8 cellular contexts compared by ENCODE assay signal in genomic region chr18:26405190-26405781, GRCh38.
DNase-seq lines count a peak whose midpoint lies in the region; ATAC-seq, FAIRE-seq and TF ChIP-seq lines count a peak whose summit lies in the region.

No MANE protein-coding gene starts in this region.

- no peaks in the 10 kb centered on the region for H3K9me3 ChIP-seq in endothelial cell of umbilical vein (replicated peaks; ENCODE audit: control insufficient read depth, insufficient read depth, low read length)
- no peaks in the 10 kb centered on the region for H3K9me3 ChIP-seq in pancreas

- H3K4me1 Mint-ChIP-seq in activated CD4-positive, alpha-beta T cell treated with anti-CD3 and anti-CD28 coated beads, Interleukin-2, amount 10 ng/mL, durations not matched to agents 7 days and 5 days = no peaks in the 10 kb centered on the region

- H3K27me3 ChIP-seq in endothelial cell of umbilical vein (ENCODE audit: control insufficient read depth in 2 of 2, insufficient read depth in 2 of 2, low read length in 2 of 2) (no peaks in the 10 kb centered on the region), pancreas (no peaks in the 10 kb centered on the region)

- intact Hi-C loops in endothelial cell of umbilical vein (cut with micrococcal nuclease) (loop anchor here (1.0 kb wide), 1 partner anchor 244 kb away; no protein-coding TSS in a partner anchor), pancreas (cut with DNase I) (no loop called here)

- POLR2A ChIA-PET in endothelial cell of umbilical vein (lab: Charles Lee) = interaction anchor here (0.5 kb wide), 1 partner anchor 145 kb away, joined by 3 read pairs; no protein-coding TSS in a partner anchor
- POLR2A ChIA-PET in activated CD4-positive, alpha-beta T cell treated with anti-CD3 and anti-CD28 coated beads, Interleukin-2, amount 10 ng/mL, durations not matched to agents 7 days and 5 days (lab: Charles Lee) = no interaction called here

- in situ Hi-C loops in Caki2 (cut with HindIII; ENCODE audit: low pct_unique_long_range_greater_than_20kb, low sequenced_read_pairs) = no loop called here

- H3K9ac ChIP-seq in endothelial cell of umbilical vein (replicated peaks; ENCODE audit: extremely low read depth, insufficient read depth, low read length) = no peak overlapping the region

- no peak overlapping the region for H3K4me2 ChIP-seq in endothelial cell of umbilical vein (ENCODE audit: insufficient read depth, low read length)

- no peak overlapping the region for H3K4me3 Mint-ChIP-seq in activated CD4-positive, alpha-beta T cell treated with anti-CD3 and anti-CD28 coated beads, Interleukin-2, amount 10 ng/mL, durations not matched to agents 7 days and 5 days

- no peaks in the 10 kb centered on the region for H4K20me1 ChIP-seq in endothelial cell of umbilical vein (replicated peaks; ENCODE audit: control insufficient read depth, extremely low read depth, insufficient read depth, low read length)

- FAIRE-seq in endothelial cell of umbilical vein (lab: Jason Lieb, UNC) = peak; percentile 15
- no peak for FAIRE-seq in pancreas (lab: Jason Lieb, UNC)

- no peaks in the 10 kb centered on the region for H3K36me3 Mint-ChIP-seq in activated CD4-positive, alpha-beta T cell treated with anti-CD3 and anti-CD28 coated beads, Interleukin-2, amount 10 ng/mL, durations not matched to agents 7 days and 5 days (ENCODE audit: low read depth)

- no peak overlapping the region for H3K27ac Mint-ChIP-seq in activated CD4-positive, alpha-beta T cell treated with anti-CD3 and anti-CD28 coated beads, Interleukin-2, amount 10 ng/mL, durations not matched to agents 7 days and 5 days

- 42 to 48% methylated on average over 5 of the region's 5 CpGs for WGBS in pancreas, 2 donors

- H3K79me2 ChIP-seq in endothelial cell of umbilical vein (ENCODE audit: control insufficient read depth, insufficient read depth, low read length) = no peaks in the 10 kb centered on the region

- no peak overlapping the region for H2AFZ ChIP-seq in endothelial cell of umbilical vein (ENCODE audit: low read depth, low read length)

- DNase-seq in Caki2 (ENCODE audit: low read depth) (peak; percentile 37), NCI-H526 treated with DMSO at 0.1 percent for 48 hours (lab: John Stamatoyannopoulos, UW) (peak; percentile 62), endothelial cell of umbilical vein (ENCODE audit: low read depth, low spot score) (peak; percentile 46), pancreas (peak in 3 of 6 donors; percentile 21 to 47 (median 35))
- DNase-seq in activated effector memory CD4-positive, alpha-beta T cell treated with anti-CD3 and anti-CD28 coated beads, Interleukin-2, amount 50 U/mL, for 16 hours = no peak
- DNase-seq in activated CD4-positive, alpha-beta T cell treated with anti-CD3 and anti-CD28 coated beads, Interleukin-2, amount 10 ng/mL, durations not matched to agents 7 days and 5 days = no peak

- no peak overlapping the region for H3K27ac ChIP-seq in endothelial cell of umbilical vein (ENCODE audit: insufficient read depth, low read depth, low read length)
- no peak overlapping the region for H3K27ac ChIP-seq in pancreas

- no peak for TF ChIP-seq POLR2A in endothelial cell of umbilical vein (IDR thresholded peaks at IDR 0.05; ENCODE audit: low read depth, low read length)

- dilution Hi-C loops in endothelial cell of umbilical vein (cut with MboI; ENCODE audit: extremely low pct_ligation_motif_present, low sequenced_read_pairs) = no loop called here

- H3K27me3 Mint-ChIP-seq in activated CD4-positive, alpha-beta T cell treated with anti-CD3 and anti-CD28 coated beads, Interleukin-2, amount 10 ng/mL, durations not matched to agents 7 days and 5 days = no peaks in the 10 kb centered on the region

- no TSS peak for BruUV-seq in endothelial cell of umbilical vein (replicated peaks; lab: Mats Ljungman, UMichigan)

- no peaks in the 10 kb centered on the region for H3K9me3 Mint-ChIP-seq in activated CD4-positive, alpha-beta T cell treated with anti-CD3 and anti-CD28 coated beads, Interleukin-2, amount 10 ng/mL, durations not matched to agents 7 days and 5 days

- H3K4me1 ChIP-seq in endothelial cell of umbilical vein (ENCODE audit: control insufficient read depth, extremely low read depth, insufficient read depth, low read length) = no peaks in the 10 kb centered on the region
- no peaks in the 10 kb centered on the region for H3K4me1 ChIP-seq in pancreas

- ATAC-seq in GM19025 (IDR thresholded peaks at IDR 0.05; ENCODE audit: low read depth, unreplicated experiment) = peak; percentile 94
- peak; percentile 88 for ATAC-seq in HG03064 (IDR thresholded peaks at IDR 0.05; ENCODE audit: low read depth, unreplicated experiment)
- peak; percentile 72 to 93 (median 91) for ATAC-seq in pancreas

- CTCF ChIA-PET in endothelial cell of umbilical vein (lab: Charles Lee) = interaction anchor here (0.6 to 3.1 kb wide), 25 partner anchors 11 to 1345 kb away, joined by 3 to 45 read pairs (median 4); partner anchors contain the start of gene KCTD1
- CTCF ChIA-PET in activated CD4-positive, alpha-beta T cell treated with anti-CD3 and anti-CD28 coated beads, Interleukin-2, amount 10 ng/mL, durations not matched to agents 7 days and 5 days (lab: Charles Lee) = no interaction called here

- H3K9me1 ChIP-seq in endothelial cell of umbilical vein (replicated peaks; ENCODE audit: control insufficient read depth, extremely low read depth, insufficient read depth, low read length) = no peaks in the 10 kb centered on the region

- no peak overlapping the region for H3K4me3 ChIP-seq in endothelial cell of umbilical vein (replicated peaks in 1 of 3; ENCODE audit: insufficient read depth in 1 of 3, low read depth in 1 of 3, low read length in 3 of 3)
- no peak overlapping the region for H3K4me3 ChIP-seq in pancreas

- no peaks in the 10 kb centered on the region for H3K36me3 ChIP-seq in endothelial cell of umbilical vein (ENCODE audit: control insufficient read depth in 2 of 2, extremely low read depth in 1 of 2, insufficient read depth in 2 of 2, low read length in 2 of 2)
- H3K36me3 ChIP-seq in pancreas = no peaks in the 10 kb centered on the region

- TF ChIP-seq CTCF in endothelial cell of umbilical vein (IDR thresholded peaks at IDR 0.05; ENCODE audit: extremely low read depth in 1 of 2, insufficient read depth in 1 of 2, low read depth in 1 of 2, low read length in 2 of 2) = peak; percentile 35 to 53
- peak in 3 of 4 donors; percentile 20 to 37 (median 25) for TF ChIP-seq CTCF in pancreas (IDR thresholded peaks at IDR 0.05)

TF ChIP-seq in endothelial cell of umbilical vein, 7 proteins besides CTCF, POLR2A, EP300 and RAD21:
- no peak for TF ChIP-seq FOS (IDR thresholded peaks at IDR 0.05; ENCODE audit: borderline replicate concordance, insufficient read depth, low read length)
- TF ChIP-seq EZH2 (IDR thresholded peaks at IDR 0.05; ENCODE audit: borderline replicate concordance, low read depth, low read length, severe bottlenecking) = no peak
- no peak for TF ChIP-seq POLR2AphosphoS5 (IDR thresholded peaks at IDR 0.05; ENCODE audit: insufficient read depth, low read depth, low read length)
- TF ChIP-seq MAX (IDR thresholded peaks at IDR 0.05; ENCODE audit: insufficient read depth, insufficient read length) = no peak
- no peak for TF ChIP-seq JUN (IDR thresholded peaks at IDR 0.05; ENCODE audit: borderline replicate concordance, insufficient read depth, insufficient read length, low read depth)
- no peak for TF ChIP-seq GATA2 (IDR thresholded peaks at IDR 0.05; ENCODE audit: insufficient read depth, insufficient read length, low read depth, low read length)

Comparison
In these comparisons a context has a peak if more than half of its experiments do, and no peak if none do; other contexts are left out.
1. DNase-seq: peak in Caki2 (single experiment), NCI-H526 treated with DMSO at 0.1 percent for 48 hours (single experiment) and endothelial cell of umbilical vein (single experiment); none in activated effector memory CD4-positive, alpha-beta T cell treated with anti-CD3 and anti-CD28 coated beads, Interleukin-2, amount 50 U/mL, for 16 hours (single experiment) and activated CD4-positive, alpha-beta T cell treated with anti-CD3 and anti-CD28 coated beads, Interleukin-2, amount 10 ng/mL, durations not matched to agents 7 days and 5 days (single experiment).
2. Peak in every context shown above with its lines, with median percentiles within 50 percentile points of each other: ATAC-seq.